In genomic region chrX:34884693-34885277, GRCh38 we compare ENCODE assay signal across 14 cellular contexts. TPM values are rescaled to one million over a fixed set of nuclear protein-coding genes. Genes with fewer than 3 reads are reported as not detected.
DNase-seq lines count a peak whose midpoint lies in the region; ATAC-seq and FAIRE-seq lines count a peak whose summit lies in the region.
"Had no signal": no experiment of that assay in that cellular context is flagged by ENCODE, and none has a peak within 500 bp of the region (broad histone marks: within the 10 kb centered on the region; RNA-seq: fewer than 3 reads in every experiment).

No MANE protein-coding gene starts in this region.

- CTCF ChIA-PET in activated CD4-positive, alpha-beta memory T cell treated with anti-CD3 and anti-CD28 coated beads, Interleukin-2, amount 10 ng/mL, durations not matched to agents 7 days and 5 days (lab: Charles Lee): no interaction called here

- H2AFZ ChIP-seq in ACC112 (ENCODE audit: low read length, unreplicated experiment): no peak overlapping the region

- H3K36me3 Mint-ChIP-seq in activated CD4-positive, alpha-beta memory T cell treated with anti-CD3 and anti-CD28 coated beads, Interleukin-2, amount 10 ng/mL, durations not matched to agents 7 days and 5 days (ENCODE audit: low read depth): no peaks in the 10 kb centered on the region

- H3K9me3 Mint-ChIP-seq in activated CD4-positive, alpha-beta memory T cell treated with anti-CD3 and anti-CD28 coated beads, Interleukin-2, amount 10 ng/mL, durations not matched to agents 7 days and 5 days: no peaks in the 10 kb centered on the region
- H3K9me3 Mint-ChIP-seq: activated naive CD4-positive, alpha-beta T cell treated with anti-CD3 and anti-CD28 coated beads for 36 hours had no signal

- no peaks in the 10 kb centered on the region for H3K27me3 Mint-ChIP-seq in activated CD4-positive, alpha-beta memory T cell treated with anti-CD3 and anti-CD28 coated beads, Interleukin-2, amount 10 ng/mL, durations not matched to agents 7 days and 5 days

- FAIRE-seq in HTR-8/SVneo (lab: Jason Lieb, UNC): peak; percentile 28
- FAIRE-seq: GM12891 had no signal

- no peak overlapping the region for H3K4me3 ChIP-seq in ACC112 (ENCODE audit: low read depth, low read length)

- no peaks in the 10 kb centered on the region for H3K79me2 ChIP-seq in ACC112 (ENCODE audit: control insufficient read depth, insufficient read depth, low read length, unreplicated experiment)

- H3K27ac Mint-ChIP-seq in activated CD4-positive, alpha-beta memory T cell treated with anti-CD3 and anti-CD28 coated beads, Interleukin-2, amount 10 ng/mL, durations not matched to agents 7 days and 5 days: no peak overlapping the region
- H3K27ac Mint-ChIP-seq: activated naive CD4-positive, alpha-beta T cell treated with anti-CD3 and anti-CD28 coated beads for 36 hours had no signal

- no peaks in the 10 kb centered on the region for H3K36me3 ChIP-seq in ACC112 (ENCODE audit: insufficient read depth, low read length)

- no peak for ATAC-seq in GM19324 (IDR thresholded peaks at IDR 0.05; ENCODE audit: low FRiP score, unreplicated experiment)

- POLR2A ChIA-PET in activated CD4-positive, alpha-beta memory T cell treated with anti-CD3 and anti-CD28 coated beads, Interleukin-2, amount 10 ng/mL, durations not matched to agents 7 days and 5 days (lab: Charles Lee): no interaction called here

- peaks cover 21% of the 10 kb centered on the region for H3K4me1 ChIP-seq in ACC112 (ENCODE audit: control insufficient read depth, insufficient read depth, low read length, unreplicated experiment)

- no peaks in the 10 kb centered on the region for H3K4me1 Mint-ChIP-seq in activated CD4-positive, alpha-beta memory T cell treated with anti-CD3 and anti-CD28 coated beads, Interleukin-2, amount 10 ng/mL, durations not matched to agents 7 days and 5 days

- no peak overlapping the region for H3K4me3 Mint-ChIP-seq in activated CD4-positive, alpha-beta memory T cell treated with anti-CD3 and anti-CD28 coated beads, Interleukin-2, amount 10 ng/mL, durations not matched to agents 7 days and 5 days
- H3K4me3 Mint-ChIP-seq: activated naive CD4-positive, alpha-beta T cell treated with anti-CD3 and anti-CD28 coated beads for 36 hours had no signal

- DNase-seq in HTR-8/SVneo (ENCODE audit: insufficient read length, low spot score) (peak; percentile 9), amniotic epithelial cell (ENCODE audit: low read depth) (peak; percentile 85), hepatic stellate cell (ENCODE audit: low spot score) (peak; percentile 47), activated gamma-delta T cell treated with Interleukin-2 at 50 U/mL for 16 hours (no peak)
- DNase-seq in activated CD4-positive, alpha-beta memory T cell treated with anti-CD3 and anti-CD28 coated beads, Interleukin-2, amount 10 ng/mL, durations not matched to agents 7 days and 5 days: no peak
- no peak for DNase-seq in activated CD4-positive, alpha-beta T cell treated with anti-CD3 and anti-CD28 coated beads, Interleukin-2, amount 50 U/mL, for 4 hours
- DNase-seq: activated CD4-positive, alpha-beta T cell treated with anti-CD3 and anti-CD28 coated beads for 1 hour; activated naive CD4-positive, alpha-beta T cell treated with anti-CD3 and anti-CD28 coated beads for 36 hours; C1 segment of cervical spinal cord; NCI-H1092 had no signal

- no peaks in the 10 kb centered on the region for H3K27me3 ChIP-seq in ACC112 (ENCODE audit: insufficient read depth, low read length)

- peak overlapping the region; percentile 47 for H3K27ac ChIP-seq in ACC112 (ENCODE audit: low read depth, low read length)

RNA-seq across cellular contexts. Expression of gene FAM47B, which starts 57.8 kb away (rescaled TPM):
- total RNA-seq in activated CD4-positive, alpha-beta memory T cell treated with anti-CD3 and anti-CD28 coated beads, Interleukin-2, amount 10 ng/mL, durations not matched to agents 7 days and 5 days: not detected
- total RNA-seq: activated naive CD4-positive, alpha-beta T cell treated with anti-CD3 and anti-CD28 coated beads for 36 hours; mesenteric fat pad had no signal

Comparison
In these comparisons a context has a peak if more than half of its experiments do, and no peak if none do; other contexts are left out.
1. DNase-seq: peak in HTR-8/SVneo (single experiment), amniotic epithelial cell (single experiment) and hepatic stellate cell (single experiment); none in activated CD4-positive, alpha-beta memory T cell treated with anti-CD3 and anti-CD28 coated beads, Interleukin-2, amount 10 ng/mL, durations not matched to agents 7 days and 5 days (single experiment), activated gamma-delta T cell treated with Interleukin-2 at 50 U/mL for 16 hours (single experiment) and activated CD4-positive, alpha-beta T cell treated with anti-CD3 and anti-CD28 coated beads, Interleukin-2, amount 50 U/mL, for 4 hours (0 of 2).